Comparison of ENCODE assay signal across 8 cellular contexts in genomic region chr2:70142590-70143313, GRCh38. TPM values are rescaled to one million over a fixed set of nuclear protein-coding genes. Genes with fewer than 3 reads are reported as not detected.
DNase-seq lines count a peak whose midpoint lies in the region; ATAC-seq and TF ChIP-seq lines count a peak whose summit lies in the region.

No MANE protein-coding gene starts in this region.

- H3K4me1 ChIP-seq in Panc1 (ENCODE audit: control insufficient read depth, insufficient read depth, low read length) (peaks cover 21% of the 10 kb centered on the region), esophagus squamous epithelium (peaks cover 4 to 46% (median 17%) of the 10 kb centered on the region in 3 donors)

- no peaks in the 10 kb centered on the region for H3K27me3 Mint-ChIP-seq in activated T-cell treated with anti-CD3 and anti-CD28 coated beads, Interleukin-2, amount 50 U/mL, for 72 hours (ENCODE audit: low read depth)
- H3K27me3 Mint-ChIP-seq in naive B cell, result no peaks in the 10 kb centered on the region

- H3K4me3 ChIP-seq in Panc1 (ENCODE audit: low read depth in 2 of 2, low read length in 2 of 2) (peak overlapping the region; percentile 30 to 46), esophagus squamous epithelium (peak overlapping the region; percentile 49 to 71 (median 62))

- H3K27ac ChIP-seq in KOPT-K1 (ENCODE audit: low read depth, low read length, poor library complexity, severe bottlenecking) (peak overlapping the region; percentile 90), Panc1 (ENCODE audit: low read length) (peak overlapping the region; percentile 99), esophagus squamous epithelium (peak overlapping the region; percentile 96 to 99 (median 98))

- DNase-seq in EH (ENCODE audit: low read depth) (peak; percentile 99), Panc1 (ENCODE audit: low read depth, low spot score) (peak; percentile 95), esophagus squamous epithelium (lab: John Stamatoyannopoulos, UW) (peak; percentile 100), naive B cell (peak; percentile 100)
- DNase-seq in activated T-cell treated with anti-CD3 and anti-CD28 coated beads, Interleukin-2, amount 50 U/mL, for 72 hours, result peak; percentile 100
- peak; percentile 99 to 100 for DNase-seq in stimulated activated effector memory CD8-positive, alpha-beta T cell treated with anti-CD3 and anti-CD28 coated beads, Interleukin-12 subunit alpha, Interleukin-12 subunit beta, amount 100 ng/mL, for 72 hours (ENCODE audit: low spot score in 2 of 2)

- peaks cover 85% of the 10 kb centered on the region for H3K4me1 Mint-ChIP-seq in activated T-cell treated with anti-CD3 and anti-CD28 coated beads, Interleukin-2, amount 50 U/mL, for 72 hours (ENCODE audit: low read depth)
- H3K4me1 Mint-ChIP-seq in naive B cell, result peaks cover 37 to 60% (median 43%) of the 10 kb centered on the region in 3 donors
- peaks cover 66% of the 10 kb centered on the region for H3K4me1 Mint-ChIP-seq in stimulated activated effector memory CD8-positive, alpha-beta T cell treated with anti-CD3 and anti-CD28 coated beads, Interleukin-12 subunit alpha, Interleukin-12 subunit beta, amount 100 ng/mL, for 72 hours

- ATAC-seq in GM21825 (IDR thresholded peaks at IDR 0.05; ENCODE audit: unreplicated experiment) (peak; percentile 66), Panc1 (peak; percentile 89), naive B cell (ENCODE audit: low read depth in 2 of 2) (peak; percentile 66 to 68)
- peak; percentile 66 to 73 for ATAC-seq in activated T-cell treated with anti-CD3 and anti-CD28 coated beads, Interleukin-2, amount 50 U/mL, for 72 hours (replicated peaks in 1 of 2)
- ATAC-seq in stimulated activated effector memory CD8-positive, alpha-beta T cell treated with anti-CD3 and anti-CD28 coated beads, Interleukin-12 subunit alpha, Interleukin-12 subunit beta, amount 100 ng/mL, for 72 hours, result peak; percentile 76

- TF ChIP-seq CTCF in Panc1 (IDR thresholded peaks at IDR 0.05), result peak; percentile 98
- TF ChIP-seq CTCF in esophagus squamous epithelium (IDR thresholded peaks at IDR 0.05), result peak; percentile 92 to 100 (median 100)

- H3K27ac Mint-ChIP-seq in activated T-cell treated with anti-CD3 and anti-CD28 coated beads, Interleukin-2, amount 50 U/mL, for 72 hours, result peak overlapping the region; percentile 99
- H3K27ac Mint-ChIP-seq in naive B cell, result peak overlapping the region; percentile 99 to 100 (median 100)
- H3K27ac Mint-ChIP-seq in stimulated activated effector memory CD8-positive, alpha-beta T cell treated with anti-CD3 and anti-CD28 coated beads, Interleukin-12 subunit alpha, Interleukin-12 subunit beta, amount 100 ng/mL, for 72 hours, result peak overlapping the region; percentile 99

- WGBS in esophagus squamous epithelium, 2 donors, result 1 to 3% methylated on average over 15 to 20 of the region's 50 CpGs

- H3K36me3 Mint-ChIP-seq in activated T-cell treated with anti-CD3 and anti-CD28 coated beads, Interleukin-2, amount 50 U/mL, for 72 hours (ENCODE audit: insufficient read depth in 2 of 2), result peaks cover 0 to 3% of the 10 kb centered on the region in 2 donors
- H3K36me3 Mint-ChIP-seq in naive B cell, result no peaks in the 10 kb centered on the region
- peaks cover 24% of the 10 kb centered on the region for H3K36me3 Mint-ChIP-seq in stimulated activated effector memory CD8-positive, alpha-beta T cell treated with anti-CD3 and anti-CD28 coated beads, Interleukin-12 subunit alpha, Interleukin-12 subunit beta, amount 100 ng/mL, for 72 hours

- BruUV-seq in Panc1 (replicated peaks; lab: Mats Ljungman, UMichigan), result no TSS peak

- no peaks in the 10 kb centered on the region for H3K9me3 Mint-ChIP-seq in activated T-cell treated with anti-CD3 and anti-CD28 coated beads, Interleukin-2, amount 50 U/mL, for 72 hours
- no peaks in the 10 kb centered on the region for H3K9me3 Mint-ChIP-seq in naive B cell
- H3K9me3 Mint-ChIP-seq in stimulated activated effector memory CD8-positive, alpha-beta T cell treated with anti-CD3 and anti-CD28 coated beads, Interleukin-12 subunit alpha, Interleukin-12 subunit beta, amount 100 ng/mL, for 72 hours, result no peaks in the 10 kb centered on the region

- H3K9me3 ChIP-seq in KOPT-K1 (ENCODE audit: insufficient read depth, low read length, poor library complexity, severe bottlenecking) (no peaks in the 10 kb centered on the region), Panc1 (ENCODE audit: control insufficient read depth, insufficient read depth, low read depth, low read length) (no peaks in the 10 kb centered on the region), esophagus squamous epithelium (no peaks in the 10 kb centered on the region)

- H3K4me3 Mint-ChIP-seq in activated T-cell treated with anti-CD3 and anti-CD28 coated beads, Interleukin-2, amount 50 U/mL, for 72 hours, result peak overlapping the region; percentile 89 to 93
- peak overlapping the region; percentile 83 to 97 (median 92) for H3K4me3 Mint-ChIP-seq in naive B cell
- peak overlapping the region; percentile 77 for H3K4me3 Mint-ChIP-seq in stimulated activated effector memory CD8-positive, alpha-beta T cell treated with anti-CD3 and anti-CD28 coated beads, Interleukin-12 subunit alpha, Interleukin-12 subunit beta, amount 100 ng/mL, for 72 hours

- CTCF ChIA-PET in Panc1 (lab: Charles Lee), result interaction anchor here (0.7 to 1.4 kb wide), 2 partner anchors 118 to 228 kb away, joined by 3 to 6 read pairs; partner anchors contain the start of gene MXD1

- H3K27me3 ChIP-seq in Panc1 (ENCODE audit: control insufficient read depth, insufficient read depth, low read length) (no peaks in the 10 kb centered on the region), esophagus squamous epithelium (no peaks in the 10 kb centered on the region)

- peak in 3 of 4 donors; percentile 52 to 89 (median 61) for TF ChIP-seq POLR2A in esophagus squamous epithelium (IDR thresholded peaks at IDR 0.05)

- no peaks in the 10 kb centered on the region for H3K36me3 ChIP-seq in KOPT-K1 (ENCODE audit: insufficient read depth, low read length)
- no peaks in the 10 kb centered on the region for H3K36me3 ChIP-seq in Panc1 (ENCODE audit: control insufficient read depth, insufficient read depth, low read length)
- H3K36me3 ChIP-seq in esophagus squamous epithelium, result no peaks in the 10 kb centered on the region

- POLR2A ChIA-PET in Panc1 (lab: Charles Lee), result interaction anchor here (0.7 to 1.9 kb wide), 4 partner anchors 71 to 366 kb away, joined by 4 to 15 read pairs (median 6); partner anchors contain the start of genes MXD1 and SNRPG

- intact Hi-C loops in Panc1 (cut with micrococcal nuclease; ENCODE audit: unreplicated experiment) (loop anchor here (5.0 kb wide), 2 partner anchors 55 to 230 kb away; partner anchors contain the start of gene PCBP1), esophagus squamous epithelium (cut with DNase I) (loop anchor here (2.0 to 5.0 kb wide), 2 partner anchors 55 to 228 kb away; partner anchors contain the start of genes MXD1 and PCBP1)

- in situ Hi-C loops in Panc1 (cut with HindIII; ENCODE audit: low pct_unique_long_range_greater_than_20kb, low sequenced_read_pairs), result no loop called here

RNA-seq across cellular contexts. Expression of gene C2orf42, which starts 48.1 kb away (rescaled TPM):
- total RNA-seq in Panc1 (2021; ENCODE audit: unreplicated experiment), result 15.4 TPM
- polyA plus RNA-seq in Panc1 (2012; ENCODE audit: insufficient read length), result 14.7 TPM
- total RNA-seq in activated T-cell treated with anti-CD3 and anti-CD28 coated beads, Interleukin-2, amount 50 U/mL, for 72 hours, result 10 to 100 TPM; 28.0 to 29.3 TPM
- 10 to 100 TPM in 1 of 4 donors, 1 to 10 TPM in 3; 4.5 to 15.1 (median 8.7) TPM for total RNA-seq in esophagus squamous epithelium
- polyA plus RNA-seq in naive B cell (ENCODE audit: low read depth in 6 of 6), result 10 to 100 TPM; 14.1 to 35.5 (median 23.4) TPM

RNA-seq across cellular contexts. Expression of gene PCBP1, which starts 55.5 kb away (rescaled TPM):
- total RNA-seq in Panc1 (2021; ENCODE audit: unreplicated experiment), result 276 TPM
- polyA plus RNA-seq in Panc1 (2012; ENCODE audit: insufficient read length), result 289 TPM
- total RNA-seq in activated T-cell treated with anti-CD3 and anti-CD28 coated beads, Interleukin-2, amount 50 U/mL, for 72 hours, result 100 to 1,000 TPM; 270 to 291 TPM
- 100 to 1,000 TPM in 3 of 4 donors, 10 to 100 TPM in 1; 96.8 to 205 (median 177) TPM for total RNA-seq in esophagus squamous epithelium
- 100 to 1,000 TPM; 108 to 148 (median 126) TPM for polyA plus RNA-seq in naive B cell (ENCODE audit: low read depth in 6 of 6)

Comparison
In these comparisons a context has a peak if more than half of its experiments do, and no peak if none do; other contexts are left out.
1. Peak in every context shown above with its lines: DNase-seq, ATAC-seq, H3K4me3 ChIP-seq and H3K27ac ChIP-seq.